In the genomic region with DNA sequence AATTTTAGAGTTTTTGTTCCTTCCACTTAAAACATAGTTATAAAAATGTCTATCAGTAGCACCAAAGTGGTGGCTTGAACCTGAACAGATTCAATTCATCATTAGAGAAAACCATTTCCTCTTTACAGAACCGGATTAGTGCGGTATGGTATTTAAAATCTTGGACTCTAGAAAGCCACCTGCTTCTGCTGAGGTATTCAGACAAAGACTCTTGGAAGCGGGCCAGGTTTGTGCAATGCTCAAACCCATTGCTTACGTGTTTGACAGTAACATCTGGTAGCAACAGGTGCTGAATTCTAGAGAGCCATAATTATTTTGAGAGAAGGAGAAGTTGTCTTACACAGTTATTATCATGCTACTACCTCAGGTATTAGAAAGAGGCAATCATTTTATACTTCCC, we compare ENCODE assay signal across 1 cellular context.
TF ChIP-seq lines count a peak whose summit lies in the region.

No MANE protein-coding gene starts in this region.

TF ChIP-seq in GM12878, 131 proteins besides CTCF, POLR2A, EP300 and RAD21 (continued from another document and continues in another):
- TF ChIP-seq, protein P1, sequence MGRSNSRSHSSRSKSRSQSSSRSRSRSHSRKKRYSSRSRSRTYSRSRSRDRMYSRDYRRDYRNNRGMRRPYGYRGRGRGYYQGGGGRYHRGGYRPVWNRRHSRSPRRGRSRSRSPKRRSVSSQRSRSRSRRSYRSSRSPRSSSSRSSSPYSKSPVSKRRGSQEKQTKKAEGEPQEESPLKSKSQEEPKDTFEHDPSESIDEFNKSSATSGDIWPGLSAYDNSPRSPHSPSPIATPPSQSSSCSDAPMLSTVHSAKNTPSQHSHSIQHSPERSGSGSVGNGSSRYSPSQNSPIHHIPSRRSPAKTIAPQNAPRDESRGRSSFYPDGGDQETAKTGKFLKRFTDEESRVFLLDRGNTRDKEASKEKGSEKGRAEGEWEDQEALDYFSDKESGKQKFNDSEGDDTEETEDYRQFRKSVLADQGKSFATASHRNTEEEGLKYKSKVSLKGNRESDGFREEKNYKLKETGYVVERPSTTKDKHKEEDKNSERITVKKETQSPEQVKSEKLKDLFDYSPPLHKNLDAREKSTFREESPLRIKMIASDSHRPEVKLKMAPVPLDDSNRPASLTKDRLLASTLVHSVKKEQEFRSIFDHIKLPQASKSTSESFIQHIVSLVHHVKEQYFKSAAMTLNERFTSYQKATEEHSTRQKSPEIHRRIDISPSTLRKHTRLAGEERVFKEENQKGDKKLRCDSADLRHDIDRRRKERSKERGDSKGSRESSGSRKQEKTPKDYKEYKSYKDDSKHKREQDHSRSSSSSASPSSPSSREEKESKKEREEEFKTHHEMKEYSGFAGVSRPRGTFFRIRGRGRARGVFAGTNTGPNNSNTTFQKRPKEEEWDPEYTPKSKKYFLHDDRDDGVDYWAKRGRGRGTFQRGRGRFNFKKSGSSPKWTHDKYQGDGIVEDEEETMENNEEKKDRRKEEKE (IDR thresholded peaks at IDR 0.05) = no peak
- TF ChIP-seq RBBP5 (conservative IDR thresholded peaks at IDR 0.05) = no peak
- TF ChIP-seq, protein P2, sequence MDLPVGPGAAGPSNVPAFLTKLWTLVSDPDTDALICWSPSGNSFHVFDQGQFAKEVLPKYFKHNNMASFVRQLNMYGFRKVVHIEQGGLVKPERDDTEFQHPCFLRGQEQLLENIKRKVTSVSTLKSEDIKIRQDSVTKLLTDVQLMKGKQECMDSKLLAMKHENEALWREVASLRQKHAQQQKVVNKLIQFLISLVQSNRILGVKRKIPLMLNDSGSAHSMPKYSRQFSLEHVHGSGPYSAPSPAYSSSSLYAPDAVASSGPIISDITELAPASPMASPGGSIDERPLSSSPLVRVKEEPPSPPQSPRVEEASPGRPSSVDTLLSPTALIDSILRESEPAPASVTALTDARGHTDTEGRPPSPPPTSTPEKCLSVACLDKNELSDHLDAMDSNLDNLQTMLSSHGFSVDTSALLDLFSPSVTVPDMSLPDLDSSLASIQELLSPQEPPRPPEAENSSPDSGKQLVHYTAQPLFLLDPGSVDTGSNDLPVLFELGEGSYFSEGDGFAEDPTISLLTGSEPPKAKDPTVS (IDR thresholded peaks at IDR 0.05; ENCODE audit: low read depth, low read length) = no peak
- TF ChIP-seq IKZF1 (conservative IDR thresholded peaks at IDR 0.05) = no peak
- TF ChIP-seq, protein P3, sequence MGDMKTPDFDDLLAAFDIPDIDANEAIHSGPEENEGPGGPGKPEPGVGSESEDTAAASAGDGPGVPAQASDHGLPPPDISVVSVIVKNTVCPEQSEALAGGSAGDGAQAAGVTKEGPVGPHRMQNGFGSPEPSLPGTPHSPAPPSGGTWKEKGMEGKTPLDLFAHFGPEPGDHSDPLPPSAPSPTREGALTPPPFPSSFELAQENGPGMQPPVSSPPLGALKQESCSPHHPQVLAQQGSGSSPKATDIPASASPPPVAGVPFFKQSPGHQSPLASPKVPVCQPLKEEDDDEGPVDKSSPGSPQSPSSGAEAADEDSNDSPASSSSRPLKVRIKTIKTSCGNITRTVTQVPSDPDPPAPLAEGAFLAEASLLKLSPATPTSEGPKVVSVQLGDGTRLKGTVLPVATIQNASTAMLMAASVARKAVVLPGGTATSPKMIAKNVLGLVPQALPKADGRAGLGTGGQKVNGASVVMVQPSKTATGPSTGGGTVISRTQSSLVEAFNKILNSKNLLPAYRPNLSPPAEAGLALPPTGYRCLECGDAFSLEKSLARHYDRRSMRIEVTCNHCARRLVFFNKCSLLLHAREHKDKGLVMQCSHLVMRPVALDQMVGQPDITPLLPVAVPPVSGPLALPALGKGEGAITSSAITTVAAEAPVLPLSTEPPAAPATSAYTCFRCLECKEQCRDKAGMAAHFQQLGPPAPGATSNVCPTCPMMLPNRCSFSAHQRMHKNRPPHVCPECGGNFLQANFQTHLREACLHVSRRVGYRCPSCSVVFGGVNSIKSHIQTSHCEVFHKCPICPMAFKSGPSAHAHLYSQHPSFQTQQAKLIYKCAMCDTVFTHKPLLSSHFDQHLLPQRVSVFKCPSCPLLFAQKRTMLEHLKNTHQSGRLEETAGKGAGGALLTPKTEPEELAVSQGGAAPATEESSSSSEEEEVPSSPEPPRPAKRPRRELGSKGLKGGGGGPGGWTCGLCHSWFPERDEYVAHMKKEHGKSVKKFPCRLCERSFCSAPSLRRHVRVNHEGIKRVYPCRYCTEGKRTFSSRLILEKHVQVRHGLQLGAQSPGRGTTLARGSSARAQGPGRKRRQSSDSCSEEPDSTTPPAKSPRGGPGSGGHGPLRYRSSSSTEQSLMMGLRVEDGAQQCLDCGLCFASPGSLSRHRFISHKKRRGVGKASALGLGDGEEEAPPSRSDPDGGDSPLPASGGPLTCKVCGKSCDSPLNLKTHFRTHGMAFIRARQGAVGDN (IDR thresholded peaks at IDR 0.05) = no peak
- TF ChIP-seq MXI1 (IDR thresholded peaks at IDR 0.05; ENCODE audit: low read depth, low read length) = no peak
- no peak for TF ChIP-seq ESRRA (IDR thresholded peaks at IDR 0.05; ENCODE audit: low read length)
- TF ChIP-seq SMC3 (IDR thresholded peaks at IDR 0.05; ENCODE audit: borderline replicate concordance, low read length) = no peak
- TF ChIP-seq TCF3 (IDR thresholded peaks at IDR 0.05; ENCODE audit: borderline replicate concordance, insufficient read depth, low read depth, low read length) = 0 out of 2 replicates have a peak, but pooled peaks have one; percentile 46
- TF ChIP-seq PAX5 (IDR thresholded peaks at IDR 0.05; ENCODE audit: borderline replicate concordance, low read depth, low read length) = 0 out of 2 replicates have a peak, but pooled peaks have one; percentile 24
- TF ChIP-seq, protein P4, sequence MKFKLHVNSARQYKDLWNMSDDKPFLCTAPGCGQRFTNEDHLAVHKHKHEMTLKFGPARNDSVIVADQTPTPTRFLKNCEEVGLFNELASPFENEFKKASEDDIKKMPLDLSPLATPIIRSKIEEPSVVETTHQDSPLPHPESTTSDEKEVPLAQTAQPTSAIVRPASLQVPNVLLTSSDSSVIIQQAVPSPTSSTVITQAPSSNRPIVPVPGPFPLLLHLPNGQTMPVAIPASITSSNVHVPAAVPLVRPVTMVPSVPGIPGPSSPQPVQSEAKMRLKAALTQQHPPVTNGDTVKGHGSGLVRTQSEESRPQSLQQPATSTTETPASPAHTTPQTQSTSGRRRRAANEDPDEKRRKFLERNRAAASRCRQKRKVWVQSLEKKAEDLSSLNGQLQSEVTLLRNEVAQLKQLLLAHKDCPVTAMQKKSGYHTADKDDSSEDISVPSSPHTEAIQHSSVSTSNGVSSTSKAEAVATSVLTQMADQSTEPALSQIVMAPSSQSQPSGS (IDR thresholded peaks at IDR 0.05; ENCODE audit: low read length) = no peak
- TF ChIP-seq MYC (IDR thresholded peaks at IDR 0.05; ENCODE audit: insufficient read depth, insufficient read length, insufficient replicate concordance, low read length, severe bottlenecking) = no peak
- peak; percentile 76 for TF ChIP-seq SPI1 (IDR thresholded peaks at IDR 0.05; ENCODE audit: borderline replicate concordance, insufficient read depth, low read depth, low read length)
- TF ChIP-seq SRF (IDR thresholded peaks at IDR 0.05; ENCODE audit: low read depth in 2 of 2, low read length in 2 of 2) = no peak
- no peak for TF ChIP-seq CEBPB (IDR thresholded peaks at IDR 0.05; ENCODE audit: borderline replicate concordance in 1 of 2, low read depth in 2 of 2, low read length in 2 of 2)
- no peak for TF ChIP-seq CBX3 (IDR thresholded peaks at IDR 0.05; ENCODE audit: borderline replicate concordance, low read depth)
- TF ChIP-seq SREBF2 (IDR thresholded peaks at IDR 0.05; ENCODE audit: low read length) = no peak
- TF ChIP-seq SUZ12 (IDR thresholded peaks at IDR 0.05; ENCODE audit: unreplicated experiment) = no peak
- no peak for TF ChIP-seq ZNF207 (IDR thresholded peaks at IDR 0.05; ENCODE audit: borderline replicate concordance)
- TF ChIP-seq NRF1 (conservative IDR thresholded peaks at IDR 0.05; ENCODE audit: low read depth, low read length) = no peak
- TF ChIP-seq, protein P5, sequence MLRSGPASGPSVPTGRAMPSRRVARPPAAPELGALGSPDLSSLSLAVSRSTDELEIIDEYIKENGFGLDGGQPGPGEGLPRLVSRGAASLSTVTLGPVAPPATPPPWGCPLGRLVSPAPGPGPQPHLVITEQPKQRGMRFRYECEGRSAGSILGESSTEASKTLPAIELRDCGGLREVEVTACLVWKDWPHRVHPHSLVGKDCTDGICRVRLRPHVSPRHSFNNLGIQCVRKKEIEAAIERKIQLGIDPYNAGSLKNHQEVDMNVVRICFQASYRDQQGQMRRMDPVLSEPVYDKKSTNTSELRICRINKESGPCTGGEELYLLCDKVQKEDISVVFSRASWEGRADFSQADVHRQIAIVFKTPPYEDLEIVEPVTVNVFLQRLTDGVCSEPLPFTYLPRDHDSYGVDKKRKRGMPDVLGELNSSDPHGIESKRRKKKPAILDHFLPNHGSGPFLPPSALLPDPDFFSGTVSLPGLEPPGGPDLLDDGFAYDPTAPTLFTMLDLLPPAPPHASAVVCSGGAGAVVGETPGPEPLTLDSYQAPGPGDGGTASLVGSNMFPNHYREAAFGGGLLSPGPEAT (IDR thresholded peaks at IDR 0.05; ENCODE audit: low read depth) = no peak
- TF ChIP-seq BACH1 (IDR thresholded peaks at IDR 0.05; ENCODE audit: borderline replicate concordance) = no peak
- TF ChIP-seq YBX1 (IDR thresholded peaks at IDR 0.05) = no peak
- TF ChIP-seq, protein P6, sequence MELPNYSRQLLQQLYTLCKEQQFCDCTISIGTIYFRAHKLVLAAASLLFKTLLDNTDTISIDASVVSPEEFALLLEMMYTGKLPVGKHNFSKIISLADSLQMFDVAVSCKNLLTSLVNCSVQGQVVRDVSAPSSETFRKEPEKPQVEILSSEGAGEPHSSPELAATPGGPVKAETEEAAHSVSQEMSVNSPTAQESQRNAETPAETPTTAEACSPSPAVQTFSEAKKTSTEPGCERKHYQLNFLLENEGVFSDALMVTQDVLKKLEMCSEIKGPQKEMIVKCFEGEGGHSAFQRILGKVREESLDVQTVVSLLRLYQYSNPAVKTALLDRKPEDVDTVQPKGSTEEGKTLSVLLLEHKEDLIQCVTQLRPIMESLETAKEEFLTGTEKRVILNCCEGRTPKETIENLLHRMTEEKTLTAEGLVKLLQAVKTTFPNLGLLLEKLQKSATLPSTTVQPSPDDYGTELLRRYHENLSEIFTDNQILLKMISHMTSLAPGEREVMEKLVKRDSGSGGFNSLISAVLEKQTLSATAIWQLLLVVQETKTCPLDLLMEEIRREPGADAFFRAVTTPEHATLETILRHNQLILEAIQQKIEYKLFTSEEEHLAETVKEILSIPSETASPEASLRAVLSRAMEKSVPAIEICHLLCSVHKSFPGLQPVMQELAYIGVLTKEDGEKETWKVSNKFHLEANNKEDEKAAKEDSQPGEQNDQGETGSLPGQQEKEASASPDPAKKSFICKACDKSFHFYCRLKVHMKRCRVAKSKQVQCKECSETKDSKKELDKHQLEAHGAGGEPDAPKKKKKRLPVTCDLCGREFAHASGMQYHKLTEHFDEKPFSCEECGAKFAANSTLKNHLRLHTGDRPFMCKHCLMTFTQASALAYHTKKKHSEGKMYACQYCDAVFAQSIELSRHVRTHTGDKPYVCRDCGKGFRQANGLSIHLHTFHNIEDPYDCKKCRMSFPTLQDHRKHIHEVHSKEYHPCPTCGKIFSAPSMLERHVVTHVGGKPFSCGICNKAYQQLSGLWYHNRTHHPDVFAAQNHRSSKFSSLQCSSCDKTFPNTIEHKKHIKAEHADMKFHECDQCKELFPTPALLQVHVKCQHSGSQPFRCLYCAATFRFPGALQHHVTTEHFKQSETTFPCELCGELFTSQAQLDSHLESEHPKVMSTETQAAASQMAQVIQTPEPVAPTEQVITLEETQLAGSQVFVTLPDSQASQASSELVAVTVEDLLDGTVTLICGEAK (IDR thresholded peaks at IDR 0.05; ENCODE audit: borderline replicate concordance) = no peak
- TF ChIP-seq ETV6 (conservative IDR thresholded peaks at IDR 0.05 in 1 of 2, IDR thresholded peaks at IDR 0.05 in 1 of 2; ENCODE audit: borderline replicate concordance in 1 of 2, low read depth in 1 of 2) = no peak
- TF ChIP-seq CHD2 (IDR thresholded peaks at IDR 0.05; ENCODE audit: borderline replicate concordance, low read depth, low read length) = no peak
- no peak for TF ChIP-seq MTA3 (IDR thresholded peaks at IDR 0.05; ENCODE audit: borderline replicate concordance, low read length)
- TF ChIP-seq RAD51 (IDR thresholded peaks at IDR 0.05) = no peak
- TF ChIP-seq FOXK2 (IDR thresholded peaks at IDR 0.05) = no peak
- no peak for TF ChIP-seq EZH2 (IDR thresholded peaks at IDR 0.05; ENCODE audit: borderline replicate concordance, control insufficient read depth, low read depth, low read length)
- TF ChIP-seq NFIC (IDR thresholded peaks at IDR 0.05; ENCODE audit: low read depth, low read length) = peak; percentile 24; the same call in 1 of the 2 replicates
- no peak for TF ChIP-seq ASH2L (IDR thresholded peaks at IDR 0.05; ENCODE audit: borderline replicate concordance, low read depth)
- TF ChIP-seq SUPT20H (IDR thresholded peaks at IDR 0.05; ENCODE audit: borderline replicate concordance, control insufficient read depth, low read depth, low read length) = no peak
- no peak for TF ChIP-seq USF2 (IDR thresholded peaks at IDR 0.05; ENCODE audit: borderline replicate concordance, low read depth, low read length)
- TF ChIP-seq EGR1 (IDR thresholded peaks at IDR 0.05; ENCODE audit: borderline replicate concordance in 1 of 2, low read depth in 2 of 2, low read length in 2 of 2) = no peak
- no peak for TF ChIP-seq ZNF592 (IDR thresholded peaks at IDR 0.05)
